35 cellular contexts compared by ENCODE assay signal in genomic region chr19:27717825-27718224, GRCh38.
"Had no signal": no experiment of that assay in that cellular context is flagged by ENCODE, and none has a peak within 500 bp of the region (broad histone marks: within the 10 kb centered on the region; RNA-seq: fewer than 3 reads in every experiment).

No MANE protein-coding gene starts in this region.

- H3K36me3 Mint-ChIP-seq: activated CD4-positive, alpha-beta memory T cell treated with anti-CD3 and anti-CD28 coated beads for 36 hours; activated naive CD8-positive, alpha-beta T cell treated with anti-CD3 and anti-CD28 coated beads for 36 hours had no signal

- H3K4me1 Mint-ChIP-seq: activated B cell treated with CpG ODN at 0.5 μM for 24 hours; activated CD4-positive, alpha-beta T cell treated with anti-CD3 and anti-CD28 coated beads, Interleukin-2, amount 10 ng/mL, durations not matched to agents 24 days and 14 days; activated naive CD8-positive, alpha-beta T cell treated with anti-CD3 and anti-CD28 coated beads for 36 hours; activated T-helper 17 cell treated with anti-CD3 and anti-CD28 coated beads, Interleukin-2, amount 50 U/mL, for 72 hours had no signal

- FAIRE-seq: astrocyte, TTC549 had no signal

- H3K27ac Mint-ChIP-seq: activated B cell treated with CpG ODN at 0.5 μM for 24 hours; activated CD4-positive, alpha-beta memory T cell treated with anti-CD3 and anti-CD28 coated beads for 36 hours; activated CD4-positive, alpha-beta T cell treated with anti-CD3 and anti-CD28 coated beads, Interleukin-2, amount 10 ng/mL, durations not matched to agents 24 days and 14 days; activated CD8-positive, alpha-beta T cell treated with anti-CD3 and anti-CD28 coated beads for 36 hours; activated naive CD4-positive, alpha-beta T cell treated with anti-CD3 and anti-CD28 coated beads for 36 hours; activated naive CD8-positive, alpha-beta T cell treated with anti-CD3 and anti-CD28 coated beads for 36 hours; activated T-cell treated with anti-CD3 and anti-CD28 coated beads, Interleukin-2, amount 50 U/mL, for 72 hours; activated T-helper 1 cell treated with anti-CD3 and anti-CD28 coated beads, Interleukin-12 subunit alpha, Interleukin-12 subunit beta, Interleukin-2, Interleukin-4 antibody, amounts not matched to agents 30 ng/mL and 10 ng/mL and 1 ng/mL, durations not matched to agents 14 hours and 24 hours and 36 hours; activated T-helper 17 cell treated with anti-CD3 and anti-CD28 coated beads, Interleukin-2, amount 50 U/mL, for 72 hours; T-helper 1 cell treated with Interleukin-12 subunit alpha and Interleukin-12 subunit beta and Interleukin-4 antibody, amounts not matched to agents 30 μg/mL and 1 μg/mL, for 36 hours; T-helper 2 cell treated with Interferon-gamma antibody and Interleukin-4, amounts not matched to agents 5 μg/mL and 100 μg/mL, for 36 hours had no signal

- H3K4me3 Mint-ChIP-seq: activated B cell treated with CpG ODN at 0.5 μM for 24 hours; activated CD4-positive, alpha-beta memory T cell treated with anti-CD3 and anti-CD28 coated beads for 36 hours; activated CD4-positive, alpha-beta T cell treated with anti-CD3 and anti-CD28 coated beads, Interleukin-2, amount 10 ng/mL, durations not matched to agents 24 days and 14 days; activated CD8-positive, alpha-beta T cell treated with anti-CD3 and anti-CD28 coated beads for 36 hours; activated naive CD4-positive, alpha-beta T cell treated with anti-CD3 and anti-CD28 coated beads for 36 hours; activated naive CD8-positive, alpha-beta T cell treated with anti-CD3 and anti-CD28 coated beads for 36 hours; activated T-cell treated with anti-CD3 and anti-CD28 coated beads, Interleukin-2, amount 50 U/mL, for 4 hours; activated T-cell treated with anti-CD3 and anti-CD28 coated beads, Interleukin-2, amount 50 U/mL, for 72 hours; activated T-helper 1 cell treated with anti-CD3 and anti-CD28 coated beads, Interleukin-12 subunit alpha, Interleukin-12 subunit beta, Interleukin-2, Interleukin-4 antibody, amounts not matched to agents 30 ng/mL and 10 ng/mL and 1 ng/mL, durations not matched to agents 14 hours and 24 hours and 36 hours; activated T-helper 17 cell treated with anti-CD3 and anti-CD28 coated beads, Interleukin-2, amount 50 U/mL, for 72 hours; T-helper 1 cell treated with Interleukin-12 subunit alpha and Interleukin-12 subunit beta and Interleukin-4 antibody, amounts not matched to agents 30 μg/mL and 1 μg/mL, for 36 hours; T-helper 2 cell treated with Interferon-gamma antibody and Interleukin-4, amounts not matched to agents 5 μg/mL and 100 μg/mL, for 36 hours had no signal

- H3K27me3 Mint-ChIP-seq: activated B cell treated with CpG ODN at 0.5 μM for 24 hours; activated CD4-positive, alpha-beta memory T cell treated with anti-CD3 and anti-CD28 coated beads for 36 hours; activated CD4-positive, alpha-beta T cell treated with anti-CD3 and anti-CD28 coated beads, Interleukin-2, amount 10 ng/mL, durations not matched to agents 24 days and 14 days; activated CD8-positive, alpha-beta T cell treated with anti-CD3 and anti-CD28 coated beads for 36 hours; activated naive CD8-positive, alpha-beta T cell treated with anti-CD3 and anti-CD28 coated beads for 36 hours; activated T-helper 17 cell treated with anti-CD3 and anti-CD28 coated beads, Interleukin-2, amount 50 U/mL, for 72 hours had no signal

- DNase-seq: activated B cell treated with CpG ODN at 0.5 μM for 24 hours; activated CD4-positive, alpha-beta memory T cell treated with anti-CD3 and anti-CD28 coated beads for 36 hours; activated CD4-positive, alpha-beta T cell treated with anti-CD3 and anti-CD28 coated beads for 4 hours; activated CD4-positive, alpha-beta T cell treated with anti-CD3 and anti-CD28 coated beads, Interleukin-2, amount 10 ng/mL, durations not matched to agents 24 days and 14 days; activated CD4-positive, alpha-beta T cell treated with anti-CD3 and anti-CD28 coated beads, Interleukin-2, amount 50 U/mL, for 1 hour; activated CD4-positive, alpha-beta T cell treated with anti-CD3 and anti-CD28 coated beads, Interleukin-2, amount 50 U/mL, for 4 hours; activated CD4-positive, CD25-positive, alpha-beta regulatory T cell treated with anti-CD3 and anti-CD28 coated beads, Interleukin-2, amount 50 U/mL, for 72 hours; activated CD8-positive, alpha-beta memory T cell treated with anti-CD3 and anti-CD28 coated beads, Interleukin-2, amount 50 U/mL, for 4 hours; activated CD8-positive, alpha-beta T cell treated with anti-CD3 and anti-CD28 coated beads for 36 hours; activated effector memory CD4-positive, alpha-beta T cell treated with anti-CD3 and anti-CD28 coated beads, Interleukin-2, amount 50 U/mL, for 16 hours; activated gamma-delta T cell treated with Interleukin-2 at 50 U/mL for 16 hours; activated naive CD4-positive, alpha-beta T cell; activated naive CD4-positive, alpha-beta T cell treated with anti-CD3 and anti-CD28 coated beads for 36 hours; activated naive CD4-positive, alpha-beta T cell treated with anti-CD3 and anti-CD28 coated beads, Interleukin-2, amount 50 U/mL, for 16 hours; activated naive CD8-positive, alpha-beta T cell treated with anti-CD3 and anti-CD28 coated beads for 36 hours; activated T-cell treated with anti-CD3 and anti-CD28 coated beads for 4 hours; activated T-cell treated with anti-CD3 and anti-CD28 coated beads, Interleukin-2, amount 50 U/mL, for 1 hour; activated T-cell treated with anti-CD3 and anti-CD28 coated beads, Interleukin-2, amount 50 U/mL, for 4 hours; activated T-cell treated with anti-CD3 and anti-CD28 coated beads, Interleukin-2, amount 50 U/mL, for 72 hours; adrenal gland; amniotic stem cell; aorta; body of pancreas; brain microvascular endothelial cell; central memory CD4-positive, alpha-beta T cell; cerebellar nuclear complex; T-helper 1 cell; T-helper 2 cell; T-helper 9 cell had no signal
